8 cellular contexts compared by ENCODE assay signal in the genomic region with DNA sequence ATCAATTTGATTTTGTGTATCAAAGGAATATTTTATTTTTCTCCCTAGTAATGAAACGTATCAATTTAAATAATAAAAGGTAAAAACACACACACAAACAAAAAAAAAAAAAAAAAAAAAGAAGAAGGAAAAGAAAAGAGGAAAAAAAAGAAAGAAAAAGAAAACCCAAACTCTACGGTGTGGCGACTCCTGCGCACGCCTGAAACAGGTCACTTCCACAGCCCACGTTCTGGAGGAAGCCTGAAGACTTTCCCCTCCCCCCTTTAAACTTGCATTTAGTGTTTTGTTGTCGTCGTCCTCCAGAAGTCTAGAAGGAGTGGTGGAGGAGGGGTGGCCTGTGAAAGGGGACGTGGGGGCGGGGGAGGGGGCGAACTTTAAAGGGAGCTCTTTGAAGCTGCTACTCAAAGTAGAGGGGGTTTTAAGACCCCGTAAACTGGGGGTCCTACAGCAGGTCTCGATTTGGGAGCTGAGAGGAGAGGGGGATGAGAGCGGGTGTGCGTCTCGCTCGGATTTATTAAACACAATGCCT. TPM values are rescaled to one million over a fixed set of nuclear protein-coding genes. Genes with fewer than 3 reads are reported as not detected.
DNase-seq lines count a peak whose midpoint lies in the region; ATAC-seq and TF ChIP-seq lines count a peak whose summit lies in the region.

No MANE protein-coding gene starts in this region.

- intact Hi-C loops in MCF 10A (cut with micrococcal nuclease), result loop anchor here (1.0 to 10.0 kb wide), 4 partner anchors 78 to 407 kb away; no protein-coding TSS in a partner anchor
- intact Hi-C loops in naive thymus-derived CD4-positive, alpha-beta T cell (cut with micrococcal nuclease), result loop anchor here (1.0 to 5.0 kb wide), 17 partner anchors 42 to 1823 kb away; a partner anchor contains a TSS

- peak overlapping the region; percentile 100 for H3K27ac Mint-ChIP-seq in MCF 10A (ENCODE audit: low read depth, unreplicated experiment)
- peak overlapping the region; percentile 93 to 100 (median 99) for H3K27ac Mint-ChIP-seq in naive thymus-derived CD4-positive, alpha-beta T cell

- H3K36me3 ChIP-seq in naive thymus-derived CD4-positive, alpha-beta T cell (ENCODE audit: control insufficient read depth in 2 of 3, insufficient read depth in 3 of 3, low read length in 3 of 3), result peaks cover 0 to 5% (median 0%) of the 10 kb centered on the region in 3 experiments
- peaks cover 11% of the 10 kb centered on the region for H3K36me3 ChIP-seq in MG63

- no peak for TF ChIP-seq CTCF in GM20000 (IDR thresholded peaks at IDR 0.05; ENCODE audit: extremely low read depth, missing control alignments)
- TF ChIP-seq CTCF in MCF 10A (IDR thresholded peaks at IDR 0.05; ENCODE audit: unreplicated experiment), result no peak

- no peak overlapping the region for H3K27ac ChIP-seq in naive thymus-derived CD4-positive, alpha-beta T cell (ENCODE audit: low read depth, low read length)

- peaks cover 11 to 19% of the 10 kb centered on the region in 2 donors for H3K4me1 ChIP-seq in naive thymus-derived CD4-positive, alpha-beta T cell (ENCODE audit: control insufficient read depth in 2 of 2, insufficient read depth in 2 of 2, low read length in 2 of 2)

- POLR2A ChIA-PET in MCF 10A (lab: Yijun Ruan, JAX), result interaction anchor here (0.6 to 4.6 kb wide), 27 partner anchors 11 to 773 kb away, joined by 3 to 53 read pairs (median 3); a partner anchor contains a TSS
- POLR2A ChIA-PET in naive thymus-derived CD4-positive, alpha-beta T cell (lab: Charles Lee), result interaction anchor here (0.8 to 6.9 kb wide), 15 partner anchors 10 to 648 kb away, joined by 3 to 61 read pairs (median 4); no protein-coding TSS in a partner anchor

- H3K27me3 ChIP-seq in naive thymus-derived CD4-positive, alpha-beta T cell (ENCODE audit: control insufficient read depth in 2 of 2, insufficient read depth in 2 of 2, low read length in 2 of 2), result no peaks in the 10 kb centered on the region
- H3K27me3 ChIP-seq in MG63, result no peaks in the 10 kb centered on the region

- H3K4me3 ChIP-seq in naive thymus-derived CD4-positive, alpha-beta T cell (ENCODE audit: low read length), result peak overlapping the region; percentile 47
- H3K4me3 ChIP-seq in MG63, result no peak overlapping the region

- no peaks in the 10 kb centered on the region for H3K27me3 Mint-ChIP-seq in MCF 10A (ENCODE audit: insufficient read depth, unreplicated experiment)
- H3K27me3 Mint-ChIP-seq in naive thymus-derived CD4-positive, alpha-beta T cell, result peaks cover 0 to 51% (median 4%) of the 10 kb centered on the region in 5 donors

- no peak for ATAC-seq in naive thymus-derived CD4-positive, alpha-beta T cell
- ATAC-seq in HG03378 (IDR thresholded peaks at IDR 0.05; ENCODE audit: unreplicated experiment) (no peak), GM21526 (IDR thresholded peaks at IDR 0.05; ENCODE audit: low FRiP score, unreplicated experiment) (no peak), GM21576 (IDR thresholded peaks at IDR 0.05; ENCODE audit: unreplicated experiment) (no peak)

- no TSS peak for BruUV-seq in MCF 10A (replicated peaks; lab: Mats Ljungman, UMichigan)

- peaks cover 14% of the 10 kb centered on the region for H3K4me1 Mint-ChIP-seq in MCF 10A (ENCODE audit: insufficient read depth, unreplicated experiment)
- H3K4me1 Mint-ChIP-seq in naive thymus-derived CD4-positive, alpha-beta T cell, result peaks cover 10 to 48% (median 19%) of the 10 kb centered on the region in 7 donors

- H3K9me3 Mint-ChIP-seq in MCF 10A (ENCODE audit: unreplicated experiment), result no peaks in the 10 kb centered on the region
- H3K9me3 Mint-ChIP-seq in naive thymus-derived CD4-positive, alpha-beta T cell, result peaks cover 0 to 9% (median 0%) of the 10 kb centered on the region in 11 donors

- DNase-seq in GM20000 (ENCODE audit: low spot score) (peak; percentile 48), NOMO-1 treated with dmso at 0.1 percent for 144 hours (lab: John Stamatoyannopoulos, UW; ENCODE audit: unreplicated experiment) (peak; percentile 24), MCF 10A (ENCODE audit: unreplicated experiment) (no peak), MG63 (no peak)
- peak in 4 of 9 donors; percentile 19 to 48 (median 29) for DNase-seq in naive thymus-derived CD4-positive, alpha-beta T cell

- peaks cover 2% of the 10 kb centered on the region for H3K36me3 Mint-ChIP-seq in MCF 10A (ENCODE audit: insufficient read depth, unreplicated experiment)
- peaks cover 0 to 4% (median 0%) of the 10 kb centered on the region in 5 donors for H3K36me3 Mint-ChIP-seq in naive thymus-derived CD4-positive, alpha-beta T cell

- peak overlapping the region; percentile 95 for H3K4me3 Mint-ChIP-seq in MCF 10A (ENCODE audit: unreplicated experiment)
- H3K4me3 Mint-ChIP-seq in naive thymus-derived CD4-positive, alpha-beta T cell, result peak overlapping the region; percentile 91 to 99 (median 96)

- no peaks in the 10 kb centered on the region for H3K9me3 ChIP-seq in naive thymus-derived CD4-positive, alpha-beta T cell (ENCODE audit: control insufficient read depth in 2 of 3, low read length in 3 of 3)
- H3K9me3 ChIP-seq in MG63, result no peaks in the 10 kb centered on the region

- CTCF ChIA-PET in MCF 10A (lab: Yijun Ruan, JAX), result interaction anchor here (0.6 to 1.2 kb wide), 4 partner anchors 21 to 635 kb away, joined by 3 to 4 read pairs (median 4); no protein-coding TSS in a partner anchor
- CTCF ChIA-PET in naive thymus-derived CD4-positive, alpha-beta T cell (lab: Charles Lee), result interaction anchor here (0.6 to 0.7 kb wide), 3 partner anchors 12 to 339 kb away, joined by 3 to 4 read pairs (median 3); no protein-coding TSS in a partner anchor

RNA-seq across cellular contexts. Expression of a gene that starts 2.3 kb away (rescaled TPM):
- total RNA-seq in MCF 10A (2022), result 21.6 and 23.2 TPM in 2 replicates
- 100 to 1,000 TPM in 4 of 5 experiments, 10 to 100 TPM in 1; 84.5 to 183 (median 120) TPM for total RNA-seq in naive thymus-derived CD4-positive, alpha-beta T cell
- polyA plus RNA-seq in naive thymus-derived CD4-positive, alpha-beta T cell, result 10 to 100 TPM; 15.2 to 41.4 TPM
- total RNA-seq in MG63 (2014; rRNA removed; shearing (Covaris generic); ENCODE audit: low replicate concordance), result 42.9 and 86.7 TPM in 2 replicates

Comparison
In these comparisons a context has a peak if more than half of its experiments do, and no peak if none do; other contexts are left out.
1. DNase-seq: peak in GM20000 (single experiment) and NOMO-1 treated with dmso at 0.1 percent for 144 hours (single experiment); none in MCF 10A (single experiment) and MG63 (single experiment).